ENCODE assay signal across 9 cellular contexts in the genomic region with DNA sequence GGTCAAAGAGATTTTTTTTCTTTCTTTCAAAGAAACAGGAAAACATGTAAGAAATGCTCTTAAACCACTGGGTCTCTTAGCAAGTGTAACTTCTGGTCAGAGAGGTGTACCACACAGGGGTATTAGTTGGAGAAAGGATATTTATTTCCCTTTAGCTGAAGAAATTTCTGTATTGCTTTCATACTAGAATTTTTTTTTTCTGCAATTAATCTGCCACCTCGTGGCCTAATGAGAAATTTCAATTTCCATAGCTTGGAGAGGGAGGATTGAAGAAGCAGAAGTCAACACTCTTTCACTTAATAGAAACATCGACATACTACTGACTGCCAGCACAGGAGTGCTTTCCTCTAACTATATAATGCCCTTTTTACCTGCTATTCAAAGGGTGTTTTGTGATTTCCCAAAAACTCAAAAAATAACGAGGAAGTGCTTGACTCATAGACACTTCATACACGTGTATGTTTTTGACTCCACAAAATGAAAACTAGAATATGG.
DNase-seq lines count a peak whose midpoint lies in the region; ATAC-seq and TF ChIP-seq lines count a peak whose summit lies in the region.
"Had no signal": no experiment of that assay in that cellular context is flagged by ENCODE, and none has a peak within 500 bp of the region (broad histone marks: within the 10 kb centered on the region; RNA-seq: fewer than 3 reads in every experiment).

No MANE protein-coding gene starts in this region.

- H2BK15ac ChIP-seq in IMR-90 (ENCODE audit: low read depth, low read length): 0 out of 3 replicates have a peak overlapping the region, but pooled peaks have one; percentile 9

- H4K91ac ChIP-seq in IMR-90 (ENCODE audit: insufficient read depth, low read depth, low read length): no peak overlapping the region

- H3K27me3 ChIP-seq in IMR-90 (ENCODE audit: control insufficient read depth, insufficient read depth, low read length) (no peaks in the 10 kb centered on the region), esophagus muscularis mucosa (no peaks in the 10 kb centered on the region), neural cell (ENCODE audit: insufficient read depth, low read depth, low read length) (no peaks in the 10 kb centered on the region)
- H3K27me3 ChIP-seq: BLaER1 treated with 17β-estradiol and CSF1 and Interleukin-3, amounts not matched to agents 10 nM and 100 nM had no signal

- POLR2A ChIA-PET in IMR-90 (lab: Charles Lee; ENCODE audit: unreplicated experiment): interaction anchor here (0.6 kb wide), 1 partner anchor 291 kb away, joined by 6 read pairs; no protein-coding TSS in a partner anchor

- H3K14ac ChIP-seq in IMR-90 (replicated peaks; ENCODE audit: low read depth, low read length): no peak overlapping the region

- H4K20me1 ChIP-seq in IMR-90 (ENCODE audit: insufficient read depth, low read length) (no peaks in the 10 kb centered on the region), neural cell (ENCODE audit: insufficient read depth) (no peaks in the 10 kb centered on the region)
- H4K20me1 ChIP-seq: BLaER1 treated with 17β-estradiol and CSF1 and Interleukin-3, amounts not matched to agents 10 nM and 100 nM had no signal

- no peak overlapping the region for H3K18ac ChIP-seq in IMR-90 (ENCODE audit: low read depth, low read length)

- H3K79me1 ChIP-seq in IMR-90 (ENCODE audit: low read depth in 1 of 2, low read length in 2 of 2): no peaks in the 10 kb centered on the region

- TF ChIP-seq EP300 in esophagus muscularis mucosa (IDR thresholded peaks at IDR 0.05): no peak
- TF ChIP-seq EP300 in neural cell (conservative IDR thresholded peaks at IDR 0.05; ENCODE audit: poor library complexity, severe bottlenecking): no peak

- H3K36me3 ChIP-seq in IMR-90 (ENCODE audit: control insufficient read depth, insufficient read depth, low read length) (no peaks in the 10 kb centered on the region), esophagus muscularis mucosa (no peaks in the 10 kb centered on the region), neural cell (ENCODE audit: insufficient read depth, low read length) (no peaks in the 10 kb centered on the region)
- H3K36me3 ChIP-seq: BLaER1 treated with 17β-estradiol and CSF1 and Interleukin-3, amounts not matched to agents 10 nM and 100 nM had no signal

- BruUV-seq in IMR-90 (replicated peaks; lab: Mats Ljungman, UMichigan): no TSS peak

- dilution Hi-C loops in IMR-90 (cut with HindIII; ENCODE audit: low sequenced_read_pairs, unreplicated experiment): no loop called here

- TF ChIP-seq RAD21 in IMR-90 (IDR thresholded peaks at IDR 0.05; ENCODE audit: low read length) (peak; percentile 61), neural cell (conservative IDR thresholded peaks at IDR 0.05) (peak; percentile 64)

- no peak overlapping the region for H2BK120ac ChIP-seq in IMR-90 (ENCODE audit: low read depth, low read length)

- TF ChIP-seq POLR2A in IMR-90 (IDR thresholded peaks at IDR 0.05; ENCODE audit: low read depth, low read length): no peak
- TF ChIP-seq POLR2A in esophagus muscularis mucosa (IDR thresholded peaks at IDR 0.05; ENCODE audit: low read depth): no peak

- no peaks in the 10 kb centered on the region; the same call in 1 of the 2 replicates for H3K9me1 ChIP-seq in IMR-90 (ENCODE audit: insufficient read depth, low read length)

- in situ Hi-C loops in IMR-90 (cut with MboI; ENCODE audit: low sequenced_read_pairs): loop anchor here (5.0 to 10.0 kb wide), 2 partner anchors 188 to 285 kb away; no protein-coding TSS in a partner anchor

- H4K5ac ChIP-seq in IMR-90 (ENCODE audit: low read depth, low read length): no peak overlapping the region

- ATAC-seq in IMR-90 (ENCODE audit: low read depth): peak; percentile 64

- H3K23ac ChIP-seq in IMR-90 (ENCODE audit: low read depth, low read length): no peak overlapping the region

- peak; percentile 60 for TF ChIP-seq CTCF in IMR-90 (conservative IDR thresholded peaks at IDR 0.05; ENCODE audit: low read depth, low read length)
- TF ChIP-seq CTCF in esophagus muscularis mucosa (IDR thresholded peaks at IDR 0.05): peak; percentile 53 to 74 (median 71)
- peak; percentile 64 for TF ChIP-seq CTCF in neural cell (IDR thresholded peaks at IDR 0.05; ENCODE audit: poor library complexity, severe bottlenecking)

- intact Hi-C loops in IMR-90 (cut with micrococcal nuclease) (loop anchor here (1.0 to 2.0 kb wide), 4 partner anchors 177 to 286 kb away; a partner anchor contains a TSS), esophagus muscularis mucosa (cut with DNase I) (loop anchor here (5.0 kb wide), 1 partner anchor 180 kb away; a partner anchor contains a TSS)

- CTCF ChIA-PET in IMR-90 (lab: Yijun Ruan, JAX): interaction anchor here (0.7 to 1.8 kb wide), 12 partner anchors 10 to 292 kb away, joined by 3 to 34 read pairs (median 4); no protein-coding TSS in a partner anchor

- H3K9me2 ChIP-seq in neural cell (ENCODE audit: insufficient read depth, low read length): no peaks in the 10 kb centered on the region

- H3K56ac ChIP-seq in IMR-90 (ENCODE audit: extremely low read depth, insufficient read depth, low read length): no peak overlapping the region

- no peak overlapping the region for H2BK5ac ChIP-seq in IMR-90 (ENCODE audit: low read depth, low read length, poor library complexity, severe bottlenecking)

- H3K4me1 ChIP-seq in IMR-90 (ENCODE audit: control insufficient read depth, insufficient read depth, low read length) (no peaks in the 10 kb centered on the region), esophagus muscularis mucosa (peaks cover 10 to 45% (median 43%) of the 10 kb centered on the region in 4 donors)

- no peak overlapping the region for H3K4ac ChIP-seq in IMR-90 (ENCODE audit: low read depth, low read length)

- H2AK5ac ChIP-seq in IMR-90 (ENCODE audit: low read depth, low read length): no peak overlapping the region

- H4K8ac ChIP-seq in IMR-90 (ENCODE audit: low read depth in 2 of 2, low read length in 2 of 2): no peak overlapping the region

- H3K27ac ChIP-seq in IMR-90 (ENCODE audit: insufficient read depth, low read length) (no peak overlapping the region), esophagus muscularis mucosa (replicated peaks in 1 of 4) (no peak overlapping the region), neural cell (ENCODE audit: low read length) (no peak overlapping the region)

- H3K4me2 ChIP-seq in IMR-90 (ENCODE audit: low read depth, low read length): peak overlapping the region; percentile 49; the same call in 1 of the 2 replicates
- no peak overlapping the region for H3K4me2 ChIP-seq in neural cell (ENCODE audit: low read length)

- no peak overlapping the region for H3K9ac ChIP-seq in IMR-90 (ENCODE audit: low read depth, low read length)
- no peak overlapping the region for H3K9ac ChIP-seq in neural cell (ENCODE audit: low read length)

- DNase-seq in DMS79 treated with DMSO at 0.1 percent for 48 hours (lab: John Stamatoyannopoulos, UW) (peak; percentile 37), DMS79 (lab: John Stamatoyannopoulos, UW) (no peak), IMR-90 (peak; percentile 52), RPMI8226 (peak; percentile 73), esophagus muscularis mucosa (ENCODE audit: extremely low spot score) (no peak), HK-2 (ENCODE audit: unreplicated experiment) (no peak)
- DNase-seq in stimulated activated CD4-positive, alpha-beta T cell treated with anti-CD3 and anti-CD28 coated beads, Interleukin-15, amount 100 ng/mL, for 24 hours: no peak

- H3K9me3 ChIP-seq in IMR-90 (ENCODE audit: control insufficient read depth, insufficient read depth, low read length): peaks cover 2% of the 10 kb centered on the region; the same call in 1 of the 2 replicates
- no peaks in the 10 kb centered on the region for H3K9me3 ChIP-seq in esophagus muscularis mucosa
- no peaks in the 10 kb centered on the region for H3K9me3 ChIP-seq in neural cell (ENCODE audit: low read length)

- no peak overlapping the region for H2AFZ ChIP-seq in IMR-90 (replicated peaks; ENCODE audit: low read length, poor library complexity)
- no peak overlapping the region for H2AFZ ChIP-seq in neural cell (ENCODE audit: low read depth, low read length)

- H2BK20ac ChIP-seq in IMR-90 (ENCODE audit: low read depth, low read length): no peak overlapping the region

- no peaks in the 10 kb centered on the region for H3F3A ChIP-seq in neural cell (ENCODE audit: insufficient read depth, low read length, poor library complexity, severe bottlenecking)

- WGBS in IMR-90 (ENCODE audit: extremely low coverage in 2 of 2, insufficient read length in 1 of 2), 2 experiments: no CpG with 5 or more reads among the region's 4 CpGs
- 33% methylated on average over 4 of the region's 4 CpGs for WGBS in esophagus muscularis mucosa

- no peak overlapping the region for H3K4me3 ChIP-seq in IMR-90 (ENCODE audit: insufficient read depth, low read depth, low read length)
- no peak overlapping the region for H3K4me3 ChIP-seq in esophagus muscularis mucosa
- no peak overlapping the region for H3K4me3 ChIP-seq in neural cell (ENCODE audit: low read length)
- H3K4me3 ChIP-seq: BLaER1 treated with 17β-estradiol and CSF1 and Interleukin-3, amounts not matched to agents 10 nM and 100 nM had no signal

- no peak overlapping the region for H2AK9ac ChIP-seq in IMR-90 (replicated peaks; ENCODE audit: low read depth, low read length, poor library complexity)

- no peaks in the 10 kb centered on the region for H3K79me2 ChIP-seq in neural cell (replicated peaks; ENCODE audit: insufficient read depth, low read length)

TF ChIP-seq in IMR-90, 13 proteins besides CTCF, POLR2A, EP300 and RAD21:
- TF ChIP-seq MXI1 (IDR thresholded peaks at IDR 0.05; ENCODE audit: borderline replicate concordance, low read depth, low read length) (no peak), SMC3 (IDR thresholded peaks at IDR 0.05; ENCODE audit: low read depth, low read length) (peak; percentile 73)

TF ChIP-seq in neural cell, 6 proteins besides CTCF, POLR2A, EP300 and RAD21 (continues in another document):
- TF ChIP-seq SMC3 (conservative IDR thresholded peaks at IDR 0.05; ENCODE audit: poor library complexity): peak; percentile 69
- TF ChIP-seq TAF1 (IDR thresholded peaks at IDR 0.05; ENCODE audit: low read depth): no peak

Comparison
In these comparisons a context has a peak if more than half of its experiments do, and no peak if none do; other contexts are left out.
1. DNase-seq: peak in DMS79 treated with DMSO at 0.1 percent for 48 hours (single experiment), IMR-90 (single experiment) and RPMI8226 (single experiment); none in DMS79 (single experiment), esophagus muscularis mucosa (single experiment), HK-2 (single experiment) and stimulated activated CD4-positive, alpha-beta T cell treated with anti-CD3 and anti-CD28 coated beads, Interleukin-15, amount 100 ng/mL, for 24 hours (single experiment).
2. Peak in every context shown above with its lines, with median percentiles within 50 percentile points of each other: CTCF ChIP-seq.